Comparison of ENCODE assay signal across 7 cellular contexts in the genomic region with DNA sequence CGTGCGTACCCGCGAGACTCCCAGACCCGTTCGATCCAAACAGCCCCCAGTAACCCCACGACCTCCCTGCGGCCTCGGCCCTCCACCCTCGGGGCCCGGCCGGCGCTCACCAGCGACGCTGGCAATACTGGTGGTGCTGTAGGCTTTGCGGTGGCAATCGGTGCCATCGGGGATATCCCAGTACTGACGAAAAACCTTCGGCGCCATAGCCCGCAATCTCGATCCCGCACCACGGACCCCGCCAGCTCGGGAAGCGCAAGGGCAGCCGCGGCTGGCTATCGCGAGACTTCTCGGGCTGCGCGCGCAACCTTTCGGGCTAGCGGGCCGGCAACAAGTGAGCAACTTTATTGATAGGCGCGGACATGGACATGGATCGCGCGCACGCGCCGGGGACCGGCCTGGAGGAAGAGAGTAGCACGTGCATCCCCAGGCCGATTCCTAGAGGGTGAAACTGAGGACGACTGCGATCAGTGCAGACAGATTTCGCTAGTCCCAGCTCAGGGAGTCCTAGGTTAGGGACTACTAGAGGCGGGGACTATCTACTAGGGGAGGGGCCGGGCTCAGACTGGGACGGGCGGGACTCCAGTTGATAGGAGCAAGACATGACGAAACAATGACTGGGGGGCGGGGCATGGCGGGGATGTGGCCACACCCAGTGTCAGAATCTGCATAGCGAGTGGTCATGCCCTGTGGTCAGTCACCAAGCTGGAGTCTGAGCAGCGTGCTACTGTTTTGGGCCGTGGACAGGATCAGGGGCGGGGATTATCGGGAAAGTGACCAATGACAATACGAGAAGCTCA. TPM values are rescaled to one million over a fixed set of nuclear protein-coding genes. Genes with fewer than 3 reads are reported as not detected.
DNase-seq lines count a peak whose midpoint lies in the region; ATAC-seq and TF ChIP-seq lines count a peak whose summit lies in the region.

Gene NDUFA11 (minus strand): TSS at position 289 of the 800 bp plus-strand sequence. CDS start 82 bp downstream, at position 207.

- H3K4me1 ChIP-seq in gastrocnemius medialis = peaks cover 10 to 20% of the 10 kb centered on the region in 2 donors

- H3K4me3 ChIP-seq in gastrocnemius medialis = peak within 1 kb of the TSS; percentile 68 to 100 (median 97)

- ATAC-seq in GM18517 (IDR thresholded peaks at IDR 0.05; ENCODE audit: unreplicated experiment) (peak; percentile 16), HG03039 (IDR thresholded peaks at IDR 0.05; ENCODE audit: unreplicated experiment) (peak; percentile 30), gastrocnemius medialis (peak; percentile 79 to 84)

- peak within 1 kb of the TSS; percentile 93 to 98 (median 94) for H3K27ac ChIP-seq in gastrocnemius medialis

- intact Hi-C loops in gastrocnemius medialis (cut with DNase I; ENCODE audit: low total_unique reads) = loop anchor here (1.0 to 10.0 kb wide), 5 partner anchors 74 to 831 kb away; partner anchors contain the start of genes ALKBH7, GPR108, MLLT1 and RANBP3

- DNase-seq in NCI-H2081 (lab: John Stamatoyannopoulos, UW) (peak; percentile 95 to 97), T-helper 9 cell (peak; percentile 98), astrocyte of the hippocampus (ENCODE audit: low read depth, low spot score) (peak; percentile 98), iPS DF 19.7 (ENCODE audit: low read depth, low spot score) (peak; percentile 42), gastrocnemius medialis (peak; percentile 98 to 99)

- peak in 1 of 5 experiments; percentile 12 for TF ChIP-seq CTCF in gastrocnemius medialis (IDR thresholded peaks at IDR 0.05 in 4 of 5, conservative IDR thresholded peaks at IDR 0.05 in 1 of 5)

- no peaks in the 10 kb centered on the region for H3K9me3 ChIP-seq in gastrocnemius medialis

- peaks cover 0 to 4% of the 10 kb centered on the region in 2 donors for H3K36me3 ChIP-seq in gastrocnemius medialis

- H3K27me3 ChIP-seq in gastrocnemius medialis = no peaks in the 10 kb centered on the region

- in situ Hi-C loops in gastrocnemius medialis (cut with MboI; ENCODE audit: low sequenced_read_pairs in 4 of 4) = no loop called here

- TF ChIP-seq POLR2A in gastrocnemius medialis (IDR thresholded peaks at IDR 0.05) = peak; percentile 73 to 85

RNA-seq across cellular contexts. Expression of gene NDUFA11, which starts in this region (rescaled TPM):
- total RNA-seq in gastrocnemius medialis = 100 to 1,000 TPM; 190 to 349 (median 221) TPM

Comparison
In these comparisons a context has a peak if more than half of its experiments do, and no peak if none do; other contexts are left out.
1. Peak in every context shown above with its lines: DNase-seq, ATAC-seq, H3K4me3 ChIP-seq and H3K27ac ChIP-seq.
2. ATAC-seq: peak in every context shown above with its lines; median percentile 82 in gastrocnemius medialis; 30 in HG03039; 16 in GM18517.
3. DNase-seq: peak in every context shown above with its lines; median percentile 98 in gastrocnemius medialis; 98 in T-helper 9 cell; 98 in astrocyte of the hippocampus; 96 in NCI-H2081; 42 in iPS DF 19.7.